ENCODE assay signal across 24 cellular contexts in genomic region chr12:100027671-100028070, GRCh38. TPM values are rescaled to one million over a fixed set of nuclear protein-coding genes. Genes with fewer than 3 reads are reported as not detected.
"Had no signal": no experiment of that assay in that cellular context is flagged by ENCODE, and none has a peak within 500 bp of the region (broad histone marks: within the 10 kb centered on the region; RNA-seq: fewer than 3 reads in every experiment).

No MANE protein-coding gene starts in this region.

- ATAC-seq: mucosa of descending colon; naive thymus-derived CD4-positive, alpha-beta T cell; natural killer cell treated with Interleukin-12 subunit alpha and Interleukin-12 subunit beta and Interleukin-15 and Interleukin-18, amount 100 ng/mL, for 72 hours; right lobe of liver; stimulated activated memory B cell treated with anti-CD40 and anti-IgM and Interleukin-4, amounts not matched to agents 10 μg/mL and 1 μg/mL and 100 μg/mL, for 72 hours; stimulated activated naive CD8-positive, alpha-beta T cell treated with anti-CD3 and anti-CD28 coated beads, Interleukin-15, amount 100 ng/mL, for 72 hours had no signal

- H3K4me1 ChIP-seq: left ventricle myocardium inferior, right atrium auricular region, right lobe of liver, tibial nerve, upper lobe of left lung, vagina had no signal

- H3K4me3 ChIP-seq: left ventricle myocardium inferior, lung, mucosa of descending colon, ovary, right atrium auricular region, right lobe of liver, smooth muscle cell, tibial nerve, upper lobe of left lung, vagina had no signal

- H3K9me3 Mint-ChIP-seq: natural killer cell treated with Interleukin-12 subunit alpha and Interleukin-12 subunit beta and Interleukin-15 and Interleukin-18, amount 100 ng/mL, for 72 hours; stimulated activated memory B cell treated with anti-CD40 and anti-IgM and Interleukin-4, amounts not matched to agents 10 μg/mL and 1 μg/mL and 100 μg/mL, for 72 hours had no signal

- H3K9me3 ChIP-seq: left ventricle myocardium inferior, mucosa of descending colon, ovary, right atrium auricular region, right lobe of liver, upper lobe of left lung, vagina had no signal

- H3K27ac Mint-ChIP-seq: mesothelial cell of epicardium; naive thymus-derived CD4-positive, alpha-beta T cell; natural killer cell treated with Interleukin-12 subunit alpha and Interleukin-12 subunit beta and Interleukin-15 and Interleukin-18, amount 100 ng/mL, for 72 hours; progenitor cell of endocrine pancreas; stimulated activated memory B cell treated with anti-CD40 and anti-IgM and Interleukin-4, amounts not matched to agents 10 μg/mL and 1 μg/mL and 100 μg/mL, for 72 hours; stimulated activated naive CD8-positive, alpha-beta T cell treated with anti-CD3 and anti-CD28 coated beads, Interleukin-15, amount 100 ng/mL, for 72 hours had no signal

- DNase-seq: islet precursor cell; left ventricle myocardium inferior; mesendoderm; mucosa of descending colon; naive thymus-derived CD4-positive, alpha-beta T cell; ovary; right lobe of liver; stimulated activated CD4-positive, alpha-beta T cell treated with anti-CD3 and anti-CD28 coated beads, Interleukin-1b, Interleukin-23, amount 100 ng/mL, for 48 hours; stimulated activated CD4-positive, alpha-beta T cell treated with anti-CD3 and anti-CD28 coated beads, Interleukin-2, amount 100 ng/mL, for 48 hours; stimulated activated CD4-positive, alpha-beta T cell treated with anti-CD3 and anti-CD28 coated beads, Interleukin-4, amount 100 ng/mL, for 4 hours; stimulated activated CD8-positive, alpha-beta memory T cell treated with anti-CD3 and anti-CD28 coated beads, Interleukin-4, amount 100 ng/mL, for 48 hours; stimulated activated naive CD4-positive, alpha-beta T cell treated with Interleukin-2 at 50 U/mL for 16 hours; stimulated activated naive CD8-positive, alpha-beta T cell treated with anti-CD3 and anti-CD28 coated beads, Interleukin-15, amount 100 ng/mL, for 72 hours; substantia nigra; upper lobe of left lung had no signal

- H3K36me3 ChIP-seq: left ventricle myocardium inferior, ovary, right atrium auricular region, right lobe of liver, upper lobe of left lung, vagina had no signal

- H3K4me3 Mint-ChIP-seq: mesothelial cell of epicardium; naive thymus-derived CD4-positive, alpha-beta T cell; natural killer cell treated with Interleukin-12 subunit alpha and Interleukin-12 subunit beta and Interleukin-15 and Interleukin-18, amount 100 ng/mL, for 72 hours; stimulated activated memory B cell treated with anti-CD40 and anti-IgM and Interleukin-4, amounts not matched to agents 10 μg/mL and 1 μg/mL and 100 μg/mL, for 72 hours; stimulated activated naive CD8-positive, alpha-beta T cell treated with anti-CD3 and anti-CD28 coated beads, Interleukin-15, amount 100 ng/mL, for 72 hours had no signal

- H3K4me2 ChIP-seq: smooth muscle cell had no signal

- H3K27me3 Mint-ChIP-seq: naive thymus-derived CD4-positive, alpha-beta T cell; natural killer cell treated with Interleukin-12 subunit alpha and Interleukin-12 subunit beta and Interleukin-15 and Interleukin-18, amount 100 ng/mL, for 72 hours; progenitor cell of endocrine pancreas; stimulated activated memory B cell treated with anti-CD40 and anti-IgM and Interleukin-4, amounts not matched to agents 10 μg/mL and 1 μg/mL and 100 μg/mL, for 72 hours; stimulated activated naive CD8-positive, alpha-beta T cell treated with anti-CD3 and anti-CD28 coated beads, Interleukin-15, amount 100 ng/mL, for 72 hours had no signal

- H3K27ac ChIP-seq: left ventricle myocardium inferior, ovary, right atrium auricular region, right lobe of liver, tibial nerve, upper lobe of left lung, vagina had no signal

- H3K4me1 Mint-ChIP-seq: mesothelial cell of epicardium; naive thymus-derived CD4-positive, alpha-beta T cell; stimulated activated memory B cell treated with anti-CD40 and anti-IgM and Interleukin-4, amounts not matched to agents 10 μg/mL and 1 μg/mL and 100 μg/mL, for 72 hours; stimulated activated naive CD8-positive, alpha-beta T cell treated with anti-CD3 and anti-CD28 coated beads, Interleukin-15, amount 100 ng/mL, for 72 hours had no signal

- H3K27me3 ChIP-seq: ovary, right atrium auricular region, right lobe of liver, tibial nerve, upper lobe of left lung, vagina had no signal

RNA-seq across cellular contexts. Expression of gene ANKS1B, which starts 42.9 kb away (rescaled TPM):
- total RNA-seq: natural killer cell treated with Interleukin-12 subunit alpha and Interleukin-12 subunit beta and Interleukin-15 and Interleukin-18, amount 100 ng/mL, for 72 hours had no signal
